9 cellular contexts compared by ENCODE assay signal in genomic region chr2:174778479-174778962, GRCh38. TPM values are rescaled to one million over a fixed set of nuclear protein-coding genes. Genes with fewer than 3 reads are reported as not detected.
DNase-seq lines count a peak whose midpoint lies in the region; ATAC-seq and TF ChIP-seq lines count a peak whose summit lies in the region.
"Had no signal": no experiment of that assay in that cellular context is flagged by ENCODE, and none has a peak within 500 bp of the region (broad histone marks: within the 10 kb centered on the region; RNA-seq: fewer than 3 reads in every experiment).

No MANE protein-coding gene starts in this region.

- H2AFZ ChIP-seq in ACC112 (ENCODE audit: low read length, unreplicated experiment): peak overlapping the region; percentile 62
- H2AFZ ChIP-seq in H9 (ENCODE audit: low read length): no peak overlapping the region
- H2AFZ ChIP-seq in hepatocyte: no peak overlapping the region
- no peak overlapping the region for H2AFZ ChIP-seq in GM23338

- DNase-seq in H9 (no peak), SKM-1 (lab: John Stamatoyannopoulos, UW; ENCODE audit: unreplicated experiment) (peak; percentile 43), hepatocyte (ENCODE audit: low spot score) (peak; percentile 49), GM23338 (ENCODE audit: low spot score) (no peak)
- peak; percentile 75 to 91 for DNase-seq in activated naive CD4-positive, alpha-beta T cell treated with anti-CD3 and anti-CD28 coated beads, Interleukin-2, amount 50 U/mL, for 72 hours (ENCODE audit: low spot score in 2 of 2)
- DNase-seq in stimulated activated CD4-positive, alpha-beta T cell treated with anti-CD3 and anti-CD28 coated beads, TNF-alpha, amount 100 ng/mL, for 24 hours (ENCODE audit: low read depth in 3 of 3): peak; percentile 23 to 65 (median 38)

- H4K5ac ChIP-seq in H9 (ENCODE audit: insufficient read length, low read depth, low read length): no peak overlapping the region

- peak; percentile 95 to 96 for ATAC-seq in activated naive CD4-positive, alpha-beta T cell treated with anti-CD3 and anti-CD28 coated beads, Interleukin-2, amount 50 U/mL, for 72 hours
- no peak for ATAC-seq in GM23338
- no peak for ATAC-seq in HG03139 (IDR thresholded peaks at IDR 0.05; ENCODE audit: unreplicated experiment)

- H3K27ac Mint-ChIP-seq in H9: no peak overlapping the region; a peak in 1 of 7 replicates
- peak overlapping the region; percentile 92 to 96 for H3K27ac Mint-ChIP-seq in activated naive CD4-positive, alpha-beta T cell treated with anti-CD3 and anti-CD28 coated beads, Interleukin-2, amount 50 U/mL, for 72 hours
- no peak overlapping the region for H3K27ac Mint-ChIP-seq in GM23338

- WGBS in H9 (ENCODE audit: extremely low coverage, insufficient read length, low lambda C conversion rate): no CpG with 5 or more reads among the region's 9 CpGs
- 70% methylated on average over 9 of the region's 9 CpGs for WGBS in hepatocyte (ENCODE audit: low lambda C conversion rate, missing lambda C conversion rate)

- H3K23me2 ChIP-seq in H9 (ENCODE audit: insufficient read length, low read depth, low read length, poor library complexity, severe bottlenecking): no peaks in the 10 kb centered on the region

- no peak overlapping the region for H3K4me3 ChIP-seq in ACC112 (ENCODE audit: low read depth, low read length)
- no peak overlapping the region for H3K4me3 ChIP-seq in hepatocyte
- H3K4me3 ChIP-seq in GM23338: no peak overlapping the region

- no peak overlapping the region for H3K4me2 ChIP-seq in H9 (ENCODE audit: insufficient read depth, insufficient read length, low read length)
- H3K4me2 ChIP-seq in hepatocyte: peak overlapping the region; percentile 55
- H3K4me2 ChIP-seq in GM23338: no peak overlapping the region

- no peak overlapping the region for H4K91ac ChIP-seq in H9 (ENCODE audit: insufficient read length, low read depth, low read length)

- H3K4me1 ChIP-seq in ACC112 (ENCODE audit: control insufficient read depth, insufficient read depth, low read length, unreplicated experiment): peaks cover 19% of the 10 kb centered on the region
- H3K4me1 ChIP-seq in H9 (ENCODE audit: insufficient read depth, low read length): no peaks in the 10 kb centered on the region; the same call in 1 of the 2 replicates
- H3K4me1 ChIP-seq in hepatocyte (ENCODE audit: insufficient read depth): peaks cover 23% of the 10 kb centered on the region
- H3K4me1 ChIP-seq in GM23338 (ENCODE audit: insufficient read depth): peaks cover 30% of the 10 kb centered on the region

- H3F3A ChIP-seq in GM23338 (replicated peaks; ENCODE audit: low read depth): no peaks in the 10 kb centered on the region

- H3K9me3 ChIP-seq in H9 (ENCODE audit: control insufficient read depth, low read depth, low read length): no peaks in the 10 kb centered on the region
- no peaks in the 10 kb centered on the region for H3K9me3 ChIP-seq in hepatocyte (ENCODE audit: low read depth)

- H3K56ac ChIP-seq in H9 (ENCODE audit: insufficient read length, low read depth, low read length): no peak overlapping the region

- peaks cover 5% of the 10 kb centered on the region for H3K27me3 Mint-ChIP-seq in H9 (ENCODE audit: low read depth)
- H3K27me3 Mint-ChIP-seq in GM23338 (ENCODE audit: insufficient read depth, low read depth, poor library complexity): peaks cover 20% of the 10 kb centered on the region

- H3K4me3 Mint-ChIP-seq in H9: no peak overlapping the region
- no peak overlapping the region for H3K4me3 Mint-ChIP-seq in GM23338

- H2AK5ac ChIP-seq in H9 (ENCODE audit: insufficient read length, low read length): no peak overlapping the region

- no peak overlapping the region for H2BK120ac ChIP-seq in H9 (ENCODE audit: low read depth, low read length, poor library complexity, severe bottlenecking)

- H3K79me2 ChIP-seq in ACC112 (ENCODE audit: control insufficient read depth, insufficient read depth, low read length, unreplicated experiment): no peaks in the 10 kb centered on the region
- H3K79me2 ChIP-seq in H9 (ENCODE audit: insufficient read depth, low read length): no peaks in the 10 kb centered on the region
- H3K79me2 ChIP-seq in hepatocyte: no peaks in the 10 kb centered on the region
- H3K79me2 ChIP-seq in GM23338 (replicated peaks; ENCODE audit: insufficient read depth): no peaks in the 10 kb centered on the region

- H4K20me1 ChIP-seq in H9 (ENCODE audit: control insufficient read depth, insufficient read depth, insufficient read length): no peaks in the 10 kb centered on the region
- H4K20me1 ChIP-seq in hepatocyte (ENCODE audit: insufficient read depth, poor library complexity, severe bottlenecking): no peaks in the 10 kb centered on the region
- no peaks in the 10 kb centered on the region for H4K20me1 ChIP-seq in GM23338 (replicated peaks; ENCODE audit: insufficient read depth)

- H3K9me3 Mint-ChIP-seq in H9: no peaks in the 10 kb centered on the region
- no peaks in the 10 kb centered on the region for H3K9me3 Mint-ChIP-seq in activated naive CD4-positive, alpha-beta T cell treated with anti-CD3 and anti-CD28 coated beads, Interleukin-2, amount 50 U/mL, for 72 hours
- no peaks in the 10 kb centered on the region for H3K9me3 Mint-ChIP-seq in GM23338

- H3K23ac ChIP-seq in H9 (ENCODE audit: insufficient read length, low read depth, low read length): no peak overlapping the region

- H3K4me1 Mint-ChIP-seq in H9 (peaks cover 64 to 81% of the 10 kb centered on the region in 2 experiments), GM23338 (peaks cover 56% of the 10 kb centered on the region)

- no peaks in the 10 kb centered on the region for H3K27me3 ChIP-seq in ACC112 (ENCODE audit: insufficient read depth, low read length)
- H3K27me3 ChIP-seq in H9 (ENCODE audit: insufficient read depth, low read length): no peaks in the 10 kb centered on the region
- no peaks in the 10 kb centered on the region for H3K27me3 ChIP-seq in hepatocyte
- no peaks in the 10 kb centered on the region for H3K27me3 ChIP-seq in GM23338 (ENCODE audit: insufficient read depth)

- H3K27ac ChIP-seq in ACC112 (ENCODE audit: low read depth, low read length): peak overlapping the region; percentile 54
- H3K27ac ChIP-seq in H9 (ENCODE audit: insufficient read length, low read depth, low read length): no peak overlapping the region
- H3K27ac ChIP-seq in hepatocyte: peak overlapping the region; percentile 88
- no peak overlapping the region for H3K27ac ChIP-seq in GM23338 (ENCODE audit: low read depth)
- H3K27ac ChIP-seq: C4-2B had no signal

- H3K9ac ChIP-seq in H9 (ENCODE audit: extremely low read depth, insufficient read length, low read length): no peak overlapping the region

- TF ChIP-seq CTCF in H9 (conservative IDR thresholded peaks at IDR 0.05) (no peak), hepatocyte (IDR thresholded peaks at IDR 0.05; ENCODE audit: poor library complexity) (no peak), GM23338 (conservative IDR thresholded peaks at IDR 0.05; ENCODE audit: low read depth in 2 of 2) (no peak)

- peak overlapping the region; percentile 23; the same call in 1 of the 2 replicates for H3K14ac ChIP-seq in H9 (ENCODE audit: insufficient read depth, low read length)

- peak overlapping the region; percentile 55 for H3K18ac ChIP-seq in H9 (ENCODE audit: insufficient read length, low read depth, low read length)

- no peaks in the 10 kb centered on the region for H3K36me3 ChIP-seq in ACC112 (ENCODE audit: insufficient read depth, low read length)
- no peaks in the 10 kb centered on the region for H3K36me3 ChIP-seq in hepatocyte (replicated peaks; ENCODE audit: insufficient read depth, low read depth)
- no peaks in the 10 kb centered on the region for H3K36me3 ChIP-seq in GM23338 (ENCODE audit: insufficient read depth)

- no peak overlapping the region for H2BK15ac ChIP-seq in H9 (ENCODE audit: low read depth, low read length)

- H3K79me1 ChIP-seq in H9 (ENCODE audit: insufficient read depth, low read depth, low read length, poor library complexity, severe bottlenecking): no peaks in the 10 kb centered on the region

- H3K36me3 Mint-ChIP-seq in H9 (ENCODE audit: insufficient read depth in 1 of 3, low read depth in 3 of 3): no peaks in the 10 kb centered on the region
- no peaks in the 10 kb centered on the region for H3K36me3 Mint-ChIP-seq in activated naive CD4-positive, alpha-beta T cell treated with anti-CD3 and anti-CD28 coated beads, Interleukin-2, amount 50 U/mL, for 72 hours
- no peaks in the 10 kb centered on the region for H3K36me3 Mint-ChIP-seq in GM23338 (ENCODE audit: low read depth)

- H3K4ac ChIP-seq in H9 (ENCODE audit: low read depth, low read length): no peak overlapping the region

- H2BK5ac ChIP-seq in H9 (ENCODE audit: insufficient read length, low read length): no peak overlapping the region

- H3T11ph ChIP-seq in H9 (ENCODE audit: low read length): no peak overlapping the region

- H3K9me2 ChIP-seq in hepatocyte (replicated peaks; ENCODE audit: insufficient read depth) (no peaks in the 10 kb centered on the region), GM23338 (ENCODE audit: insufficient read depth) (peaks cover 8% of the 10 kb centered on the region; the same call in 1 of the 2 replicates)

- no peak overlapping the region for H2BK20ac ChIP-seq in H9 (ENCODE audit: low read depth, low read length, poor library complexity, severe bottlenecking)

- peak overlapping the region; percentile 15 for H2BK12ac ChIP-seq in H9 (ENCODE audit: insufficient read length, low read depth, low read length)

- H4K8ac ChIP-seq in H9 (replicated peaks; ENCODE audit: insufficient read length, low read depth, low read length): no peak overlapping the region

TF ChIP-seq in GM23338, 12 proteins besides CTCF, POLR2A, EP300 and RAD21 (continues in another document):
- no peak for TF ChIP-seq POLR2AphosphoS5 (IDR thresholded peaks at IDR 0.05; ENCODE audit: low read depth)
- no peak for TF ChIP-seq EZH2phosphoT487 (IDR thresholded peaks at IDR 0.05; ENCODE audit: unreplicated experiment)

RNA-seq across cellular contexts. Expression of gene CHRNA1, which starts 14.2 kb away (rescaled TPM):
- total RNA-seq in H9 (2021) (not detected in 2 replicates), hepatocyte (1.9 and 2.5 TPM in 2 replicates)
- not detected for total RNA-seq in activated naive CD4-positive, alpha-beta T cell treated with anti-CD3 and anti-CD28 coated beads, Interleukin-2, amount 50 U/mL, for 72 hours
- polyA plus RNA-seq in hepatocyte (1.5 and 1.6 TPM in 2 replicates), GM23338 (2016; fragmentation: Nextera tagmentation; extraction: Ambion mirVana) (not detected in 2 replicates)
- not detected in 2 replicates for total RNA-seq in GM23338 (2014; rRNA removed; shearing (Covaris generic))

Comparison
In these comparisons a context has a peak if more than half of its experiments do, and no peak if none do; other contexts are left out.
1. H3K27ac ChIP-seq: peak in ACC112 (single experiment) and hepatocyte (single experiment); none in H9 (single experiment) and GM23338 (single experiment).
2. DNase-seq: peak in SKM-1 (single experiment), activated naive CD4-positive, alpha-beta T cell treated with anti-CD3 and anti-CD28 coated beads, Interleukin-2, amount 50 U/mL, for 72 hours (2 of 2), hepatocyte (single experiment) and stimulated activated CD4-positive, alpha-beta T cell treated with anti-CD3 and anti-CD28 coated beads, TNF-alpha, amount 100 ng/mL, for 24 hours (3 of 3); none in H9 (single experiment) and GM23338 (single experiment).
3. H3K27ac Mint-ChIP-seq: peak in activated naive CD4-positive, alpha-beta T cell treated with anti-CD3 and anti-CD28 coated beads, Interleukin-2, amount 50 U/mL, for 72 hours (2 of 2); none in H9 (0 of 3) and GM23338 (single experiment).
4. ATAC-seq: peak in activated naive CD4-positive, alpha-beta T cell treated with anti-CD3 and anti-CD28 coated beads, Interleukin-2, amount 50 U/mL, for 72 hours (2 of 2); none in GM23338 (single experiment) and HG03139 (single experiment).